10 cellular contexts compared by ENCODE assay signal in the genomic region with DNA sequence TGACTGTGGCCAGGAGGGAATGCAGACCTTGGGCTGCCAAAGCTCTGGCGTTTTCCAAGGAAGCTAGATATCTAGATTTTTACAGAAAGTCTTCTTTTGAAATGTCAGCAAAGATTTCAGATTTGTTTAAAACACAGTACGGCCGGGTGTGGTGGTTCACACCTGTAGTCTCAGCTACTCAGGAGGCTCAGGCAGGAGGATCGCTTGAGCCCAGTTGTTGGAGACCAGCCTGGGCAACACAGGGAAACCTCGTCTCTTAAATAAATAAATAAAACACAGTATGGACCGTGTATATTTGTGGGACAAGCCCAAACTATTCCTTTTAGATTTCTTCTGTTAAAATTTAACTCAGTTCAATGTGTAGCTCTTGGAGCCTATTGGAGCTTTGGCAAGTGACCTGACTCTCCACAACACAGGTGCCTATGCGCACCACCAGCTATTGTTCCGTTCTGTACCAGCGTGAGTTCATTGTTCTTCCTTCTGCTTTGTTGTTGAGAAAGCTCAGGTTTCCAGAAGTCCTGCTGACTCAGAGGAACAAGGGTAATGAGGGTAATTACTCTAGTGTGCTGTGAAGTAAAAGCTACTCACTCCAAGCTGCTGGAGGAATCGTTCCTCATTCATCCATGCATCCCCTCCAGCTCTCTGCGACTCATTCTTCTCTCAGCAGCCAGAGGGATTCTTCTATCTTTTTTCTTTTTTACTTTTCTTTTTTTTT.
DNase-seq lines count a peak whose midpoint lies in the region; ATAC-seq and TF ChIP-seq lines count a peak whose summit lies in the region.
"Had no signal": no experiment of that assay in that cellular context is flagged by ENCODE, and none has a peak within 500 bp of the region (broad histone marks: within the 10 kb centered on the region; RNA-seq: fewer than 3 reads in every experiment).

No MANE protein-coding gene starts in this region.

- H3K27me3 Mint-ChIP-seq in stimulated activated naive CD8-positive, alpha-beta T cell treated with anti-CD3 and anti-CD28 coated beads, Interleukin-15, amount 100 ng/mL, for 72 hours: peaks cover 9% of the 10 kb centered on the region

- no peaks in the 10 kb centered on the region for H3K27me3 ChIP-seq in Peyer's patch
- H3K27me3 ChIP-seq: cardiac muscle cell had no signal

- H3K27ac Mint-ChIP-seq in stimulated activated naive CD8-positive, alpha-beta T cell treated with anti-CD3 and anti-CD28 coated beads, Interleukin-15, amount 100 ng/mL, for 72 hours: no peak overlapping the region
- H3K27ac Mint-ChIP-seq: B cell had no signal

- H3K27ac ChIP-seq in Peyer's patch: peak overlapping the region in 2 of 4 donors; percentile 0 to 27
- H3K27ac ChIP-seq: cardiac muscle cell had no signal

- TF ChIP-seq POLR2A in Peyer's patch (IDR thresholded peaks at IDR 0.05): peak in 1 of 2 donors; percentile 12

- H3K4me1 Mint-ChIP-seq in stimulated activated naive CD8-positive, alpha-beta T cell treated with anti-CD3 and anti-CD28 coated beads, Interleukin-15, amount 100 ng/mL, for 72 hours: no peaks in the 10 kb centered on the region
- H3K4me1 Mint-ChIP-seq: B cell had no signal

- no peaks in the 10 kb centered on the region for H3K36me3 ChIP-seq in Peyer's patch
- H3K36me3 ChIP-seq: cardiac muscle cell had no signal

- H3K4me3 Mint-ChIP-seq in stimulated activated naive CD8-positive, alpha-beta T cell treated with anti-CD3 and anti-CD28 coated beads, Interleukin-15, amount 100 ng/mL, for 72 hours: no peak overlapping the region
- H3K4me3 Mint-ChIP-seq: B cell had no signal

- ATAC-seq in stimulated activated naive CD8-positive, alpha-beta T cell treated with anti-CD3 and anti-CD28 coated beads, Interleukin-15, amount 100 ng/mL, for 72 hours: no peak
- ATAC-seq in HG03521 (IDR thresholded peaks at IDR 0.05; ENCODE audit: unreplicated experiment): no peak

- peaks cover 0 to 8% (median 0%) of the 10 kb centered on the region in 4 donors for H3K4me1 ChIP-seq in Peyer's patch

- H3K9me3 ChIP-seq in Peyer's patch: no peaks in the 10 kb centered on the region

- H3K9me3 Mint-ChIP-seq in stimulated activated naive CD8-positive, alpha-beta T cell treated with anti-CD3 and anti-CD28 coated beads, Interleukin-15, amount 100 ng/mL, for 72 hours: no peaks in the 10 kb centered on the region

- TF ChIP-seq CTCF in AG09309 (IDR thresholded peaks at IDR 0.05; ENCODE audit: control insufficient read depth, insufficient read depth, low read depth, low read length, missing control alignments): no peak
- no peak for TF ChIP-seq CTCF in Peyer's patch (IDR thresholded peaks at IDR 0.05)

- DNase-seq in AG09309 (ENCODE audit: low read depth): peak; percentile 18
- DNase-seq in LoVo (ENCODE audit: low spot score): peak; percentile 16
- DNase-seq in Peyer's patch: peak in 2 of 3 donors; percentile 28 to 56
- peak; percentile 88 for DNase-seq in iPS DF 19.7 (ENCODE audit: low read depth, low spot score)
- no peak for DNase-seq in AML-193 (lab: John Stamatoyannopoulos, UW)
- DNase-seq in stimulated activated naive CD8-positive, alpha-beta T cell treated with anti-CD3 and anti-CD28 coated beads, Interleukin-15, amount 100 ng/mL, for 72 hours: no peak
- DNase-seq in NCI-H526 treated with DMSO at 0.1 percent for 48 hours (lab: John Stamatoyannopoulos, UW): no peak

- H3K4me3 ChIP-seq in AG09309 (ENCODE audit: control insufficient read depth, low read depth, low read length) (no peak overlapping the region), Peyer's patch (no peak overlapping the region)
- H3K4me3 ChIP-seq: cardiac muscle cell had no signal

Comparison
In these comparisons a context has a peak if more than half of its experiments do, and no peak if none do; other contexts are left out.
1. DNase-seq: peak in AG09309 (single experiment), LoVo (single experiment), Peyer's patch (2 of 3) and iPS DF 19.7 (single experiment); none in AML-193 (0 of 2), stimulated activated naive CD8-positive, alpha-beta T cell treated with anti-CD3 and anti-CD28 coated beads, Interleukin-15, amount 100 ng/mL, for 72 hours (0 of 2) and NCI-H526 treated with DMSO at 0.1 percent for 48 hours (single experiment).